In genomic region chr5:143568105-143568504, GRCh38 we compare ENCODE assay signal across 29 cellular contexts.
"Had no signal": no experiment of that assay in that cellular context is flagged by ENCODE, and none has a peak within 500 bp of the region (broad histone marks: within the 10 kb centered on the region; RNA-seq: fewer than 3 reads in every experiment).

No MANE protein-coding gene starts in this region.

- ATAC-seq: stimulated activated effector memory CD8-positive, alpha-beta T cell treated with anti-CD3 and anti-CD28 coated beads, Interleukin-12 subunit alpha, Interleukin-12 subunit beta, amount 100 ng/mL, for 72 hours; stimulated activated memory B cell treated with anti-CD40 and anti-IgM and Interleukin-4, amounts not matched to agents 10 μg/mL and 1 μg/mL and 100 μg/mL, for 72 hours; stimulated activated naive B cell treated with anti-CD40 and anti-IgM and Interleukin-4, amounts not matched to agents 10 μg/mL and 1 μg/mL and 100 μg/mL, for 72 hours; stimulated activated naive CD8-positive, alpha-beta T cell treated with anti-CD3 and anti-CD28 coated beads, Interleukin-15, amount 100 ng/mL, for 72 hours; stimulated activated naive CD8-positive, alpha-beta T cell treated with anti-CD3 and anti-CD28 coated beads, Interleukin-15, Interleukin-2, amounts not matched to agents 100 U/mL and 50 U/mL, for 24 hours; upper lobe of right lung had no signal

- H3K4me1 ChIP-seq: suprapubic skin, testis, thyroid gland, upper lobe of left lung, uterus, vagina had no signal

- H3K9me3 Mint-ChIP-seq: stimulated activated effector memory CD8-positive, alpha-beta T cell treated with anti-CD3 and anti-CD28 coated beads, Interleukin-12 subunit alpha, Interleukin-12 subunit beta, amount 100 ng/mL, for 72 hours; stimulated activated memory B cell treated with anti-CD40 and anti-IgM and Interleukin-4, amounts not matched to agents 10 μg/mL and 1 μg/mL and 100 μg/mL, for 72 hours; stimulated activated naive B cell treated with anti-CD40 and anti-IgM and Interleukin-4, amounts not matched to agents 10 μg/mL and 1 μg/mL and 100 μg/mL, for 72 hours; stimulated activated naive CD8-positive, alpha-beta T cell treated with anti-CD3 and anti-CD28 coated beads, Interleukin-15, amount 100 ng/mL, for 72 hours; stimulated activated naive CD8-positive, alpha-beta T cell treated with anti-CD3 and anti-CD28 coated beads, Interleukin-15, Interleukin-2, amounts not matched to agents 100 ng/mL and 50 ng/mL, for 24 hours; type B pancreatic cell had no signal

- H3K27ac Mint-ChIP-seq: stimulated activated effector memory CD8-positive, alpha-beta T cell treated with anti-CD3 and anti-CD28 coated beads, Interleukin-12 subunit alpha, Interleukin-12 subunit beta, amount 100 ng/mL, for 72 hours; stimulated activated naive B cell treated with anti-CD40 and anti-IgM and Interleukin-4, amounts not matched to agents 10 μg/mL and 1 μg/mL and 100 μg/mL, for 72 hours; stimulated activated naive CD8-positive, alpha-beta T cell treated with anti-CD3 and anti-CD28 coated beads, Interleukin-15, amount 100 ng/mL, for 72 hours; stimulated activated naive CD8-positive, alpha-beta T cell treated with anti-CD3 and anti-CD28 coated beads, Interleukin-15, Interleukin-2, amounts not matched to agents 100 ng/mL and 50 ng/mL, for 24 hours; type B pancreatic cell had no signal

- H3K36me3 Mint-ChIP-seq: stimulated activated effector memory CD8-positive, alpha-beta T cell treated with anti-CD3 and anti-CD28 coated beads, Interleukin-12 subunit alpha, Interleukin-12 subunit beta, amount 100 ng/mL, for 72 hours; stimulated activated memory B cell treated with anti-CD40 and anti-IgM and Interleukin-4, amounts not matched to agents 10 μg/mL and 1 μg/mL and 100 μg/mL, for 72 hours; stimulated activated naive B cell treated with anti-CD40 and anti-IgM and Interleukin-4, amounts not matched to agents 10 μg/mL and 1 μg/mL and 100 μg/mL, for 72 hours; type B pancreatic cell had no signal

- H3K27me3 ChIP-seq: stomach, suprapubic skin, testis, thyroid gland, tibial artery, tibial nerve, transverse colon, upper lobe of left lung, upper lobe of right lung, uterus, vagina had no signal

- H3K27me3 Mint-ChIP-seq: stimulated activated memory B cell treated with anti-CD40 and anti-IgM and Interleukin-4, amounts not matched to agents 10 μg/mL and 1 μg/mL and 100 μg/mL, for 72 hours; type B pancreatic cell had no signal

- H3K36me3 ChIP-seq: stomach, suprapubic skin, thoracic aorta, thyroid gland, tibial artery, tibial nerve, transverse colon, upper lobe of left lung, upper lobe of right lung, uterus, vagina had no signal

- DNase-seq: stimulated activated CD4-positive, alpha-beta T cell treated with anti-CD3 and anti-CD28 coated beads, Interleukin-2, amount 100 ng/mL, for 48 hours; stimulated activated CD4-positive, alpha-beta T cell treated with anti-CD3 and anti-CD28 coated beads, Interleukin-4, amount 100 ng/mL, for 1 hour; stimulated activated CD4-positive, alpha-beta T cell treated with anti-CD3 and anti-CD28 coated beads, Interleukin-4, amount 100 ng/mL, for 24 hours; stimulated activated CD4-positive, alpha-beta T cell treated with anti-CD3 and anti-CD28 coated beads, Interleukin-4, amount 100 ng/mL, for 4 hours; stimulated activated CD8-positive, alpha-beta memory T cell treated with anti-CD3 and anti-CD28 coated beads, Interleukin-4, amount 100 ng/mL, for 48 hours; stimulated activated naive B cell treated with anti-CD40 and anti-IgM and Interleukin-4, amounts not matched to agents 10 μg/mL and 1 μg/mL and 100 μg/mL, for 72 hours; stimulated activated naive CD4-positive, alpha-beta T cell; stimulated activated naive CD4-positive, alpha-beta T cell treated with Interleukin-2 at 50 U/mL for 16 hours; stimulated activated naive CD8-positive, alpha-beta T cell treated with anti-CD3 and anti-CD28 coated beads, Interleukin-15, amount 100 ng/mL, for 72 hours; stimulated activated naive CD8-positive, alpha-beta T cell treated with anti-CD3 and anti-CD28 coated beads, Interleukin-15, Interleukin-2, amounts not matched to agents 100 U/mL and 50 U/mL, for 24 hours; stomach; substantia nigra; testis; thyroid gland; tibial artery; transverse colon; trophoblast cell; upper lobe of left lung; upper lobe of right lung; uterus had no signal

- H3K4me3 Mint-ChIP-seq: stimulated activated effector memory CD8-positive, alpha-beta T cell treated with anti-CD3 and anti-CD28 coated beads, Interleukin-12 subunit alpha, Interleukin-12 subunit beta, amount 100 ng/mL, for 72 hours; stimulated activated memory B cell treated with anti-CD40 and anti-IgM and Interleukin-4, amounts not matched to agents 10 μg/mL and 1 μg/mL and 100 μg/mL, for 72 hours; stimulated activated naive B cell treated with anti-CD40 and anti-IgM and Interleukin-4, amounts not matched to agents 10 μg/mL and 1 μg/mL and 100 μg/mL, for 72 hours; stimulated activated naive CD8-positive, alpha-beta T cell treated with anti-CD3 and anti-CD28 coated beads, Interleukin-15, amount 100 ng/mL, for 72 hours; stimulated activated naive CD8-positive, alpha-beta T cell treated with anti-CD3 and anti-CD28 coated beads, Interleukin-15, Interleukin-2, amounts not matched to agents 100 ng/mL and 50 ng/mL, for 24 hours; type B pancreatic cell had no signal

- H3K27ac ChIP-seq: suprapubic skin, testis, thoracic aorta, thyroid gland, tibial artery, transverse colon, upper lobe of left lung, upper lobe of right lung, uterus, vagina had no signal

- FAIRE-seq: urothelium cell line had no signal

- H3K4me3 ChIP-seq: stomach, suprapubic skin, testis, thoracic aorta, thyroid gland, tibial artery, tibial nerve, transverse colon, upper lobe of left lung, upper lobe of right lung, uterus, vagina had no signal

- H3K9me3 ChIP-seq: stomach, suprapubic skin, testis, thoracic aorta, thyroid gland, tibial artery, tibial nerve, transverse colon, upper lobe of left lung, upper lobe of right lung, uterus, vagina had no signal
